ENCODE assay signal across 8 cellular contexts in the genomic region with DNA sequence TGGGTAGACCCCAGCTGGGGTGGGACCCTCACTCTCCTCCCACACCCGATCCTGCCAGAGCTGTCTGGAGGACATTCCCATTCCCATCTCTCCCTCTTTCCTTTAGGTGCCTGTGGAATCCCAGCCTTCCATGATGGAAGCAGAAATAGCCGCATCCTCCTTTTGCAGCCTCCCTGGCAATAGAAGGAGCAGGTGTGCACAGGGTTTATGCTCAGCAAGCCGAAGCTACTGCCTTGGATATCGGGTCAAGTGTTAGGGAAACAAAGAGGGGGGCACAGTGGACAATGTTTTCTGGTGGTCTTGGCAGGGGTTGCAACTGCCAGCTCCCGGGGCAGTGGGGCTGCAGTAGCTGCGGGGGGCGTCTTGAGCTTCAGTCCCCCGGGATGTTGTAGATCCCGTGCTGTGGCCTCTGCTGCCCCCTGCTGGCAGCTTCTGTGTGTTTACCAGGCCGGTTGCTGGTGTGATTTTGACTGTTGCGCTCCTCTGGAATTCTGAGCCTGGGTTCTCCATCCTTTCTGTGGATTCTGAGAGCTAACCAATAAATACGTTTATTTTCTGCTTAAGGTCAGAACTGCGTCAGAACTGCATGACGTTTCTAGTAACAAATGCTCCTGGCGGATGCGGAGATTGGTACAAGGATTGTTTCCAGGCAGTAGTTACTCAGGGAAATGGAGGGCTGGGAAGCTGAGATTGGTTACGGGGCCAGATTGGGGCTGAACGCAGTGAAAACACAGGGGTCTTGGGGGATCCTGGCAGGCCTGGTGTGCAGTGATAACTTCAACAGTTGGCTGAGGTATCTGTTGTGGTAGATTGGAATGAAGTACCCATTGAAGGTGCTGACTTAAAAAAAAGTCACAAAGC. TPM values are rescaled to one million over a fixed set of nuclear protein-coding genes. Genes with fewer than 3 reads are reported as not detected.
A peak's percentile ranks its signal among the peaks of the same experiment; 100 is the strongest.
DNase-seq lines count a peak whose midpoint lies in the region; ATAC-seq and TF ChIP-seq lines count a peak whose summit lies in the region.
"Not testable (repeated sequence)": the region's sequence is repeated elsewhere in the genome, so short reads cannot be mapped to it uniquely, and the experiment has no call there.

No MANE protein-coding gene starts in this region.

- H3K9me3 Mint-ChIP-seq in activated naive CD8-positive, alpha-beta T cell treated with anti-CD3 and anti-CD28 coated beads, Interleukin-2, amount 10 ng/mL, durations not matched to agents 7 days and 5 days; nephron progenitor cell: not testable (repeated sequence)

- H3K4me3 ChIP-seq in HAP-1, gastroesophageal sphincter: not testable (repeated sequence)

- DNase-seq in CD1c-positive myeloid dendritic cell (ENCODE audit: extremely low spot score) (peak; percentile 53), HAP-1 (ENCODE audit: low spot score in 2 of 2) (peak; percentile 19 to 87), NCI-H2196 (lab: John Stamatoyannopoulos, UW; ENCODE audit: unreplicated experiment) (peak; percentile 69), UCSD-AML1 (lab: John Stamatoyannopoulos, UW; ENCODE audit: unreplicated experiment) (peak; percentile 33), nephron progenitor cell (peak; percentile 84)
- peak; percentile 74 for DNase-seq in activated naive CD8-positive, alpha-beta T cell treated with anti-CD3 and anti-CD28 coated beads, Interleukin-2, amount 10 ng/mL, durations not matched to agents 7 days and 5 days
- DNase-seq in stimulated activated CD8-positive, alpha-beta memory T cell treated with anti-CD3 and anti-CD28 coated beads, Interleukin-4, amount 100 ng/mL, for 1 hour (ENCODE audit: low read depth in 2 of 2, low spot score in 1 of 2): peak; percentile 26 to 39

- in situ Hi-C loops in HAP-1 (cut with MboI; ENCODE audit: low sequenced_read_pairs): loop anchor here (10.0 kb wide), 1 partner anchor 396 kb away; the partner anchor contains the start of gene ACHE

- not testable (repeated sequence) for TF ChIP-seq EP300 in gastroesophageal sphincter (IDR thresholded peaks at IDR 0.05)

- peaks cover 16% of the 10 kb centered on the region for H3K4me1 ChIP-seq in HAP-1
- not testable (repeated sequence) for H3K4me1 ChIP-seq in gastroesophageal sphincter

- ATAC-seq in activated naive CD8-positive, alpha-beta T cell treated with anti-CD3 and anti-CD28 coated beads, Interleukin-2, amount 10 ng/mL, durations not matched to agents 7 days and 5 days (ENCODE audit: low read depth): peak; percentile 53
- peak; percentile 58 for ATAC-seq in gastroesophageal sphincter

- H3K27ac ChIP-seq in gastroesophageal sphincter: not testable (repeated sequence)

- not testable (repeated sequence) for TF ChIP-seq POLR2A in gastroesophageal sphincter (IDR thresholded peaks at IDR 0.05)

- TF ChIP-seq CTCF in gastroesophageal sphincter (IDR thresholded peaks at IDR 0.05) (peak in 3 of 4 experiments; percentile 32 to 72 (median 53)), nephron progenitor cell (IDR thresholded peaks at IDR 0.05) (peak; percentile 75)

- H3K9me3 ChIP-seq in HAP-1, gastroesophageal sphincter: not testable (repeated sequence)

- POLR2A ChIA-PET in activated naive CD8-positive, alpha-beta T cell treated with anti-CD3 and anti-CD28 coated beads, Interleukin-2, amount 10 ng/mL, durations not matched to agents 7 days and 5 days (lab: Charles Lee): interaction anchor here (0.6 to 0.8 kb wide), 2 partner anchors 71 to 162 kb away, joined by 3 to 9 read pairs; no protein-coding TSS in a partner anchor

- 18 to 21% methylated on average over 9 to 10 of the region's 18 CpGs for WGBS in gastroesophageal sphincter (ENCODE audit: low coverage in 1 of 2), 2 donors

- not testable (repeated sequence) for H3K27ac Mint-ChIP-seq in activated naive CD8-positive, alpha-beta T cell treated with anti-CD3 and anti-CD28 coated beads, Interleukin-2, amount 10 ng/mL, durations not matched to agents 7 days and 5 days; nephron progenitor cell

- not testable (repeated sequence) for H3K36me3 Mint-ChIP-seq in activated naive CD8-positive, alpha-beta T cell treated with anti-CD3 and anti-CD28 coated beads, Interleukin-2, amount 10 ng/mL, durations not matched to agents 7 days and 5 days; nephron progenitor cell (ENCODE audit: low read depth)

- H3K27me3 ChIP-seq in HAP-1 (ENCODE audit: low read depth): not testable (repeated sequence)
- H3K27me3 ChIP-seq in gastroesophageal sphincter: peaks cover 70% of the 10 kb centered on the region

- H3K27me3 Mint-ChIP-seq in activated naive CD8-positive, alpha-beta T cell treated with anti-CD3 and anti-CD28 coated beads, Interleukin-2, amount 10 ng/mL, durations not matched to agents 7 days and 5 days: peaks cover 29% of the 10 kb centered on the region
- peaks cover 90% of the 10 kb centered on the region for H3K27me3 Mint-ChIP-seq in nephron progenitor cell (ENCODE audit: low read depth, poor library complexity)

- peaks cover 17% of the 10 kb centered on the region for H3K4me1 Mint-ChIP-seq in activated naive CD8-positive, alpha-beta T cell treated with anti-CD3 and anti-CD28 coated beads, Interleukin-2, amount 10 ng/mL, durations not matched to agents 7 days and 5 days
- not testable (repeated sequence) for H3K4me1 Mint-ChIP-seq in nephron progenitor cell

- not testable (repeated sequence) for H3K4me3 Mint-ChIP-seq in activated naive CD8-positive, alpha-beta T cell treated with anti-CD3 and anti-CD28 coated beads, Interleukin-2, amount 10 ng/mL, durations not matched to agents 7 days and 5 days; nephron progenitor cell

- not testable (repeated sequence) for H3K36me3 ChIP-seq in HAP-1 (replicated peaks); gastroesophageal sphincter

RNA-seq across cellular contexts. Expression of gene IFT22, which starts 31.2 kb away (rescaled TPM):
- 1 to 10 TPM; 6.1 to 6.3 TPM for total RNA-seq in activated naive CD8-positive, alpha-beta T cell treated with anti-CD3 and anti-CD28 coated beads, Interleukin-2, amount 10 ng/mL, durations not matched to agents 7 days and 5 days
- total RNA-seq in gastroesophageal sphincter: 10 to 100 TPM; 23.5 to 40.8 (median 28.1) TPM

RNA-seq across cellular contexts. Expression of gene FIS1, which starts 45.5 kb away (rescaled TPM):
- total RNA-seq in activated naive CD8-positive, alpha-beta T cell treated with anti-CD3 and anti-CD28 coated beads, Interleukin-2, amount 10 ng/mL, durations not matched to agents 7 days and 5 days: 100 to 1,000 TPM in 1 of 2 experiments, 10 to 100 TPM in 1; 91.7 to 106 TPM
- total RNA-seq in gastroesophageal sphincter: 100 to 1,000 TPM; 227 to 315 (median 248) TPM

RNA-seq across cellular contexts. Expression of gene CLDN15, which starts 52.8 kb away (rescaled TPM):
- 10 to 100 TPM; 26.6 to 30.1 TPM for total RNA-seq in activated naive CD8-positive, alpha-beta T cell treated with anti-CD3 and anti-CD28 coated beads, Interleukin-2, amount 10 ng/mL, durations not matched to agents 7 days and 5 days
- 1 to 10 TPM; 4.4 to 6.8 (median 5.0) TPM for total RNA-seq in gastroesophageal sphincter

Comparison
In these comparisons a context has a peak if more than half of its experiments do, and no peak if none do; other contexts are left out.
1. DNase-seq: peak in every context shown above with its lines; median percentile 84 in nephron progenitor cell; 74 in activated naive CD8-positive, alpha-beta T cell treated with anti-CD3 and anti-CD28 coated beads, Interleukin-2, amount 10 ng/mL, durations not matched to agents 7 days and 5 days; 69 in NCI-H2196; 53 in CD1c-positive myeloid dendritic cell; 53 in HAP-1; 33 in UCSD-AML1; 32 in stimulated activated CD8-positive, alpha-beta memory T cell treated with anti-CD3 and anti-CD28 coated beads, Interleukin-4, amount 100 ng/mL, for 1 hour.